14 cellular contexts compared by ENCODE assay signal in the genomic region with DNA sequence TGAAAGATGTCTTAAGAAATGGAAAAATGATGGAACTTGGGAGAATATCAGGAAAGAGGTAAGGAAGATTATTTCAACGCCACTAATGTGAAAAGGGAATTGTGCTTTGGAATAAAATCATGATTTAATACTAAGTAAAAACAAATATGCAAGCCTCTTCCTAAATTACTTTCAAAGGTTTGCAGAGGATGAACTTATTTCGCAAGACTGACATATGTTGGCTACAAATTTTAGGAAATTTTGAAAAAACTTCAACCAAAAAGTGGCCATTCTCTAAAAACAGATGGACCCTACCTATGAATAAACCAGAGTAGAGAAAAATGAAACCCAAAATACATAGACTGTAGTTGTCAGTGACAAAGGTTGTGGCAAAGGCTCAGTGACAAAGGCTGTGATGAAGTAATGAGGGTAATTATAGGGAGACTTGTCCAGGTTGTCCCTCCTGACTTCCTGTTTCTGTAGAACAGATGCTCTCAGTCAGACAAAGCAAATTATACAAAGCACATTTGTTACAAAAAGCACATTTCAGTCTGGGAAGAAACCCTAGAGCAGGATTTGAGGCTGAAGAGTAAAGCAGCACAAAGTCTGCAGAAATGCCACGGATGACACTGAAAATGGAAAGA. TPM values are rescaled to one million over a fixed set of nuclear protein-coding genes. Genes with fewer than 3 reads are reported as not detected.
DNase-seq lines count a peak whose midpoint lies in the region; ATAC-seq and TF ChIP-seq lines count a peak whose summit lies in the region.
"Had no signal": no experiment of that assay in that cellular context is flagged by ENCODE, and none has a peak within 500 bp of the region (broad histone marks: within the 10 kb centered on the region; RNA-seq: fewer than 3 reads in every experiment).

No MANE protein-coding gene starts in this region.

- peaks cover 45% of the 10 kb centered on the region for H3K4me1 Mint-ChIP-seq in activated CD4-positive, alpha-beta memory T cell treated with anti-CD3 and anti-CD28 coated beads, Interleukin-2, amount 10 ng/mL, durations not matched to agents 7 days and 5 days
- H3K4me1 Mint-ChIP-seq in activated CD4-positive, alpha-beta memory T cell treated with anti-CD3 and anti-CD28 coated beads for 36 hours (ENCODE audit: low read depth): peaks cover 48% of the 10 kb centered on the region
- H3K4me1 Mint-ChIP-seq in activated CD8-positive, alpha-beta T cell treated with anti-CD3 and anti-CD28 coated beads for 36 hours (ENCODE audit: low read depth): peaks cover 51% of the 10 kb centered on the region
- peaks cover 9% of the 10 kb centered on the region for H3K4me1 Mint-ChIP-seq in neural crest cell

- TF ChIP-seq CTCF in activated CD8-positive, alpha-beta T cell treated with anti-CD3 and anti-CD28 coated beads for 36 hours (IDR thresholded peaks at IDR 0.05): no peak
- no peak for TF ChIP-seq CTCF in neural crest cell (conservative IDR thresholded peaks at IDR 0.05)

- POLR2A ChIA-PET in activated CD4-positive, alpha-beta memory T cell treated with anti-CD3 and anti-CD28 coated beads, Interleukin-2, amount 10 ng/mL, durations not matched to agents 7 days and 5 days (lab: Charles Lee): no interaction called here
- POLR2A ChIA-PET in activated CD4-positive, alpha-beta memory T cell treated with anti-CD3 and anti-CD28 coated beads for 36 hours (lab: Charles Lee): no interaction called here
- POLR2A ChIA-PET in activated CD8-positive, alpha-beta T cell treated with anti-CD3 and anti-CD28 coated beads for 36 hours (lab: Charles Lee): no interaction called here

- no peaks in the 10 kb centered on the region for H3K27me3 Mint-ChIP-seq in activated CD4-positive, alpha-beta memory T cell treated with anti-CD3 and anti-CD28 coated beads, Interleukin-2, amount 10 ng/mL, durations not matched to agents 7 days and 5 days
- H3K27me3 Mint-ChIP-seq in activated CD4-positive, alpha-beta memory T cell treated with anti-CD3 and anti-CD28 coated beads for 36 hours: no peaks in the 10 kb centered on the region
- no peaks in the 10 kb centered on the region for H3K27me3 Mint-ChIP-seq in activated CD8-positive, alpha-beta T cell treated with anti-CD3 and anti-CD28 coated beads for 36 hours
- no peaks in the 10 kb centered on the region for H3K27me3 Mint-ChIP-seq in neural crest cell (ENCODE audit: low read depth)
- H3K27me3 Mint-ChIP-seq: activated CD8-positive, alpha-beta memory T cell treated with anti-CD3 and anti-CD28 coated beads, Interleukin-2, amount 10 ng/mL, durations not matched to agents 7 days and 5 days had no signal

- CTCF ChIA-PET in activated CD4-positive, alpha-beta memory T cell treated with anti-CD3 and anti-CD28 coated beads, Interleukin-2, amount 10 ng/mL, durations not matched to agents 7 days and 5 days (lab: Charles Lee): no interaction called here
- CTCF ChIA-PET in activated CD4-positive, alpha-beta memory T cell treated with anti-CD3 and anti-CD28 coated beads for 36 hours (lab: Charles Lee): no interaction called here
- CTCF ChIA-PET in activated CD8-positive, alpha-beta T cell treated with anti-CD3 and anti-CD28 coated beads for 36 hours (lab: Charles Lee): interaction anchor here (1.1 to 1.5 kb wide), 2 partner anchors 8 to 9 kb away, joined by 3 to 4 read pairs; no protein-coding TSS in a partner anchor

- no peaks in the 10 kb centered on the region for H3K9me3 Mint-ChIP-seq in activated CD4-positive, alpha-beta memory T cell treated with anti-CD3 and anti-CD28 coated beads, Interleukin-2, amount 10 ng/mL, durations not matched to agents 7 days and 5 days
- H3K9me3 Mint-ChIP-seq in activated CD4-positive, alpha-beta memory T cell treated with anti-CD3 and anti-CD28 coated beads for 36 hours: no peaks in the 10 kb centered on the region
- no peaks in the 10 kb centered on the region for H3K9me3 Mint-ChIP-seq in activated CD8-positive, alpha-beta T cell treated with anti-CD3 and anti-CD28 coated beads for 36 hours
- no peaks in the 10 kb centered on the region for H3K9me3 Mint-ChIP-seq in neural crest cell

- intact Hi-C loops in activated CD4-positive, alpha-beta memory T cell treated with anti-CD3 and anti-CD28 coated beads for 36 hours (cut with micrococcal nuclease): no loop called here
- intact Hi-C loops in activated CD8-positive, alpha-beta T cell treated with anti-CD3 and anti-CD28 coated beads for 36 hours (cut with micrococcal nuclease): no loop called here

- ATAC-seq in activated CD8-positive, alpha-beta T cell treated with anti-CD3 and anti-CD28 coated beads for 36 hours: no peak
- ATAC-seq in GM21619 (IDR thresholded peaks at IDR 0.05; ENCODE audit: unreplicated experiment): no peak
- ATAC-seq: activated CD8-positive, alpha-beta memory T cell treated with anti-CD3 and anti-CD28 coated beads, Interleukin-2, amount 10 ng/mL, durations not matched to agents 7 days and 5 days had no signal

- peak overlapping the region; percentile 21 for H3K27ac Mint-ChIP-seq in activated CD4-positive, alpha-beta memory T cell treated with anti-CD3 and anti-CD28 coated beads, Interleukin-2, amount 10 ng/mL, durations not matched to agents 7 days and 5 days
- H3K27ac Mint-ChIP-seq in activated CD4-positive, alpha-beta memory T cell treated with anti-CD3 and anti-CD28 coated beads for 36 hours: no peak overlapping the region
- H3K27ac Mint-ChIP-seq in activated CD8-positive, alpha-beta T cell treated with anti-CD3 and anti-CD28 coated beads for 36 hours: peak overlapping the region; percentile 35
- H3K27ac Mint-ChIP-seq in neural crest cell (ENCODE audit: unreplicated experiment): peak overlapping the region; percentile 88
- H3K27ac Mint-ChIP-seq: activated CD8-positive, alpha-beta memory T cell treated with anti-CD3 and anti-CD28 coated beads, Interleukin-2, amount 10 ng/mL, durations not matched to agents 7 days and 5 days had no signal

- no peak for DNase-seq in activated CD4-positive, alpha-beta memory T cell treated with anti-CD3 and anti-CD28 coated beads, Interleukin-2, amount 10 ng/mL, durations not matched to agents 7 days and 5 days
- no peak for DNase-seq in activated CD4-positive, alpha-beta memory T cell treated with anti-CD3 and anti-CD28 coated beads for 36 hours
- DNase-seq in NCI-H1436 treated with DMSO at 0.1 percent for 48 hours (lab: John Stamatoyannopoulos, UW): peak; percentile 28
- no peak for DNase-seq in activated CD8-positive, alpha-beta T cell treated with anti-CD3 and anti-CD28 coated beads for 36 hours
- no peak for DNase-seq in neural crest cell (ENCODE audit: low read depth, low spot score)
- no peak for DNase-seq in NCI-H1105 (lab: John Stamatoyannopoulos, UW)
- no peak for DNase-seq in activated effector memory CD4-positive, alpha-beta T cell treated with Interleukin-2 at 50 U/mL for 16 hours
- DNase-seq: activated CD8-positive, alpha-beta memory T cell treated with anti-CD3 and anti-CD28 coated beads, Interleukin-2, amount 10 ng/mL, durations not matched to agents 7 days and 5 days; central memory CD4-positive, alpha-beta T cell; DMS 273 treated with DMSO at 0.1 percent for 48 hours; NCI-H226; stimulated activated CD4-positive, alpha-beta T cell treated with anti-CD3 and anti-CD28 coated beads, Interleukin-4, amount 100 ng/mL, for 1 hour; stimulated activated naive CD4-positive, alpha-beta T cell had no signal

- H3K4me3 Mint-ChIP-seq in activated CD4-positive, alpha-beta memory T cell treated with anti-CD3 and anti-CD28 coated beads, Interleukin-2, amount 10 ng/mL, durations not matched to agents 7 days and 5 days: no peak overlapping the region
- H3K4me3 Mint-ChIP-seq in activated CD4-positive, alpha-beta memory T cell treated with anti-CD3 and anti-CD28 coated beads for 36 hours: no peak overlapping the region
- no peak overlapping the region for H3K4me3 Mint-ChIP-seq in activated CD8-positive, alpha-beta T cell treated with anti-CD3 and anti-CD28 coated beads for 36 hours
- H3K4me3 Mint-ChIP-seq in neural crest cell: no peak overlapping the region
- H3K4me3 Mint-ChIP-seq: activated CD8-positive, alpha-beta memory T cell treated with anti-CD3 and anti-CD28 coated beads, Interleukin-2, amount 10 ng/mL, durations not matched to agents 7 days and 5 days had no signal

- H3K36me3 Mint-ChIP-seq in activated CD4-positive, alpha-beta memory T cell treated with anti-CD3 and anti-CD28 coated beads, Interleukin-2, amount 10 ng/mL, durations not matched to agents 7 days and 5 days (ENCODE audit: low read depth): peaks cover 70% of the 10 kb centered on the region
- peaks cover 36% of the 10 kb centered on the region for H3K36me3 Mint-ChIP-seq in activated CD4-positive, alpha-beta memory T cell treated with anti-CD3 and anti-CD28 coated beads for 36 hours
- peaks cover 37% of the 10 kb centered on the region for H3K36me3 Mint-ChIP-seq in activated CD8-positive, alpha-beta T cell treated with anti-CD3 and anti-CD28 coated beads for 36 hours (ENCODE audit: low read depth)
- H3K36me3 Mint-ChIP-seq in neural crest cell (ENCODE audit: low read depth): peaks cover 9% of the 10 kb centered on the region

RNA-seq across cellular contexts. Expression of a gene that starts 39.5 kb away (rescaled TPM):
- 1 to 10 TPM; 5.2 to 5.8 TPM for total RNA-seq in activated CD4-positive, alpha-beta memory T cell treated with anti-CD3 and anti-CD28 coated beads, Interleukin-2, amount 10 ng/mL, durations not matched to agents 7 days and 5 days
- total RNA-seq in activated CD4-positive, alpha-beta memory T cell treated with anti-CD3 and anti-CD28 coated beads for 36 hours: 1 to 10 TPM; 3.1 to 3.6 TPM
- total RNA-seq in activated CD8-positive, alpha-beta T cell treated with anti-CD3 and anti-CD28 coated beads for 36 hours: 1 to 10 TPM; 3.9 to 4.4 TPM
- 18.8 TPM in 2 replicates for total RNA-seq in neural crest cell
